ENCODE assay signal across 27 cellular contexts in genomic region chr22:37594237-37594636, GRCh38. TPM values are rescaled to one million over a fixed set of nuclear protein-coding genes. Genes with fewer than 3 reads are reported as not detected.
"Had no signal": no experiment of that assay in that cellular context is flagged by ENCODE, and none has a peak within 500 bp of the region (broad histone marks: within the 10 kb centered on the region; RNA-seq: fewer than 3 reads in every experiment).

No MANE protein-coding gene starts in this region.

- H2AFZ ChIP-seq: hepatocyte, neural progenitor cell had no signal

- H3K36me3 Mint-ChIP-seq: activated naive CD4-positive, alpha-beta T cell treated with anti-CD3 and anti-CD28 coated beads, Interleukin-2, amount 50 U/mL, for 24 hours; brain; immature natural killer cell; mesothelial cell of epicardium; naive thymus-derived CD8-positive, alpha-beta T cell; neural progenitor cell had no signal

- H3K27me3 Mint-ChIP-seq: activated CD8-positive, alpha-beta T cell treated with anti-CD3 and anti-CD28 coated beads for 36 hours; activated naive CD4-positive, alpha-beta T cell treated with anti-CD3 and anti-CD28 coated beads, Interleukin-2, amount 50 U/mL, for 24 hours; naive thymus-derived CD8-positive, alpha-beta T cell; progenitor cell of endocrine pancreas; stimulated activated naive CD8-positive, alpha-beta T cell treated with anti-CD3 and anti-CD28 coated beads, Interleukin-15, Interleukin-2, amounts not matched to agents 100 ng/mL and 50 ng/mL, for 24 hours had no signal

- H3K79me2 ChIP-seq: hepatocyte had no signal

- H3K9ac ChIP-seq: neural progenitor cell had no signal

- H3K27ac ChIP-seq: hepatocyte, neural progenitor cell, tibial nerve had no signal

- H3K4me3 ChIP-seq: hepatocyte, neural progenitor cell, tibial nerve had no signal

- ATAC-seq: activated CD4-positive, CD25-positive, alpha-beta regulatory T cell treated with anti-CD3 and anti-CD28 coated beads, Interleukin-2, amount 50 U/mL, for 24 hours; activated CD8-positive, alpha-beta T cell treated with anti-CD3 and anti-CD28 coated beads for 36 hours; left ventricle myocardium superior; naive thymus-derived CD8-positive, alpha-beta T cell had no signal

- H3K4me3 Mint-ChIP-seq: activated CD4-positive, alpha-beta T cell treated with anti-CD3 and anti-CD28 coated beads, Interleukin-2, amount 10 ng/mL, durations not matched to agents 24 days and 14 days; activated CD8-positive, alpha-beta T cell treated with anti-CD3 and anti-CD28 coated beads for 36 hours; activated naive CD4-positive, alpha-beta T cell treated with anti-CD3 and anti-CD28 coated beads, Interleukin-2, amount 50 U/mL, for 24 hours; brain; immature natural killer cell; mesothelial cell of epicardium; naive thymus-derived CD8-positive, alpha-beta T cell; neural progenitor cell; stimulated activated naive CD8-positive, alpha-beta T cell treated with anti-CD3 and anti-CD28 coated beads, Interleukin-15, Interleukin-2, amounts not matched to agents 100 ng/mL and 50 ng/mL, for 24 hours had no signal

- H3K4me2 ChIP-seq: hepatocyte, neural progenitor cell had no signal

- H3K27ac Mint-ChIP-seq: activated CD4-positive, alpha-beta T cell treated with anti-CD3 and anti-CD28 coated beads, Interleukin-2, amount 10 ng/mL, durations not matched to agents 24 days and 14 days; activated CD8-positive, alpha-beta T cell treated with anti-CD3 and anti-CD28 coated beads for 36 hours; activated naive CD4-positive, alpha-beta T cell treated with anti-CD3 and anti-CD28 coated beads, Interleukin-2, amount 50 U/mL, for 24 hours; immature natural killer cell; mesothelial cell of epicardium; naive thymus-derived CD8-positive, alpha-beta T cell; neural progenitor cell; stimulated activated naive CD8-positive, alpha-beta T cell treated with anti-CD3 and anti-CD28 coated beads, Interleukin-15, Interleukin-2, amounts not matched to agents 100 ng/mL and 50 ng/mL, for 24 hours had no signal

- H3K36me3 ChIP-seq: neural progenitor cell, tibial nerve had no signal

- H3K4me1 ChIP-seq: neural progenitor cell had no signal

- H3K27me3 ChIP-seq: hepatocyte, neural progenitor cell, tibial nerve had no signal

- H3K9me3 ChIP-seq: tibial nerve had no signal

- H3K9me3 Mint-ChIP-seq: activated CD4-positive, alpha-beta T cell treated with anti-CD3 and anti-CD28 coated beads, Interleukin-2, amount 10 ng/mL, durations not matched to agents 24 days and 14 days; activated CD8-positive, alpha-beta T cell treated with anti-CD3 and anti-CD28 coated beads for 36 hours; activated naive CD4-positive, alpha-beta T cell treated with anti-CD3 and anti-CD28 coated beads, Interleukin-2, amount 50 U/mL, for 24 hours; brain; immature natural killer cell; mesothelial cell of epicardium; naive thymus-derived CD8-positive, alpha-beta T cell; neural progenitor cell; stimulated activated naive CD8-positive, alpha-beta T cell treated with anti-CD3 and anti-CD28 coated beads, Interleukin-15, Interleukin-2, amounts not matched to agents 100 ng/mL and 50 ng/mL, for 24 hours had no signal

- DNase-seq: activated CD4-positive, alpha-beta T cell treated with anti-CD3 and anti-CD28 coated beads, Interleukin-2, amount 10 ng/mL, durations not matched to agents 24 days and 14 days; activated CD8-positive, alpha-beta T cell treated with anti-CD3 and anti-CD28 coated beads for 36 hours; activated gamma-delta T cell treated with Interleukin-2 at 50 U/mL for 16 hours; activated T-cell treated with anti-CD3 and anti-CD28 coated beads, Interleukin-2, amount 50 U/mL, for 1 hour; aorta; dermis blood vessel endothelial cell; effector CD8-positive, alpha-beta T cell; foreskin melanocyte; glutamatergic neuron; immature natural killer cell; kidney glomerular epithelial cell; left ventricle myocardium superior; mammary epithelial cell; retina; stimulated activated CD4-positive, alpha-beta T cell treated with anti-CD3 and anti-CD28 coated beads, Interleukin-2, amount 100 ng/mL, for 48 hours had no signal

RNA-seq across cellular contexts. Expression of gene LGALS2, which starts 14.3 kb away (rescaled TPM):
- total RNA-seq: activated CD4-positive, alpha-beta T cell treated with anti-CD3 and anti-CD28 coated beads, Interleukin-2, amount 10 ng/mL, durations not matched to agents 24 days and 14 days; activated CD8-positive, alpha-beta T cell treated with anti-CD3 and anti-CD28 coated beads for 36 hours; cardiac septum; dermis blood vessel endothelial cell; left ventricle myocardium superior; mammary epithelial cell; naive thymus-derived CD8-positive, alpha-beta T cell; T-helper 2 cell treated with Interferon-gamma antibody and Interleukin-4, amounts not matched to agents 100 ng/mL and 5 ng/mL, for 36 hours; tibial nerve had no signal
- polyA plus RNA-seq: mammary epithelial cell; naive thymus-derived CD8-positive, alpha-beta T cell had no signal

RNA-seq across cellular contexts. Expression of gene CDC42EP1, which starts 34.0 kb away (rescaled TPM):
- total RNA-seq: naive thymus-derived CD8-positive, alpha-beta T cell had no signal
- polyA plus RNA-seq: naive thymus-derived CD8-positive, alpha-beta T cell had no signal
